In genomic region chr2:119407430-119408220, GRCh38 we compare ENCODE assay signal across 8 cellular contexts. TPM values are rescaled to one million over a fixed set of nuclear protein-coding genes. Genes with fewer than 3 reads are reported as not detected.
DNase-seq lines count a peak whose midpoint lies in the region; ATAC-seq and TF ChIP-seq lines count a peak whose summit lies in the region.

No MANE protein-coding gene starts in this region.

- H3K36me3 ChIP-seq in adrenal gland (replicated peaks in 1 of 2), result no peaks in the 10 kb centered on the region
- H3K36me3 ChIP-seq in left ventricle myocardium inferior, result no peaks in the 10 kb centered on the region

- no peaks in the 10 kb centered on the region for H3K27me3 ChIP-seq in adrenal gland
- H3K27me3 ChIP-seq in left ventricle myocardium inferior (ENCODE audit: low read depth), result no peaks in the 10 kb centered on the region

- H3K36me3 Mint-ChIP-seq in activated naive CD4-positive, alpha-beta T cell treated with anti-CD3 and anti-CD28 coated beads for 36 hours (ENCODE audit: low read depth), result no peaks in the 10 kb centered on the region

- TF ChIP-seq CTCF in HFF-Myc (IDR thresholded peaks at IDR 0.05; ENCODE audit: low read depth, low read length, missing control alignments), result peak; percentile 69
- TF ChIP-seq CTCF in adrenal gland (IDR thresholded peaks at IDR 0.05), result peak; percentile 72 to 97 (median 91)
- peak; percentile 82 for TF ChIP-seq CTCF in left ventricle myocardium inferior (IDR thresholded peaks at IDR 0.05; ENCODE audit: borderline replicate concordance)
- peak; percentile 80 for TF ChIP-seq CTCF in retinal pigment epithelial cell (conservative IDR thresholded peaks at IDR 0.05; ENCODE audit: low read depth, low read length)

- intact Hi-C loops in activated naive CD4-positive, alpha-beta T cell treated with anti-CD3 and anti-CD28 coated beads for 36 hours (cut with micrococcal nuclease), result loop anchor here (1.0 to 5.0 kb wide), 3 partner anchors 69 to 770 kb away; no protein-coding TSS in a partner anchor
- intact Hi-C loops in adrenal gland (cut with DNase I), result loop anchor here (2.0 to 10.0 kb wide), 3 partner anchors 69 to 250 kb away; no protein-coding TSS in a partner anchor
- intact Hi-C loops in left ventricle myocardium inferior (cut with micrococcal nuclease), result loop anchor here (5.0 kb wide), 2 partner anchors 70 to 255 kb away; no protein-coding TSS in a partner anchor

- no peak overlapping the region for H3K27ac Mint-ChIP-seq in activated naive CD4-positive, alpha-beta T cell treated with anti-CD3 and anti-CD28 coated beads for 36 hours

- 70 to 76% (median 73%) methylated on average over 7 of the region's 7 CpGs for WGBS in adrenal gland, 4 donors

- peaks cover 2% of the 10 kb centered on the region for H3K27me3 Mint-ChIP-seq in activated naive CD4-positive, alpha-beta T cell treated with anti-CD3 and anti-CD28 coated beads for 36 hours (ENCODE audit: low read depth)

- H3K4me3 Mint-ChIP-seq in activated naive CD4-positive, alpha-beta T cell treated with anti-CD3 and anti-CD28 coated beads for 36 hours, result no peak overlapping the region

- H3K27ac ChIP-seq in adrenal gland, result no peak overlapping the region
- no peak overlapping the region for H3K27ac ChIP-seq in left ventricle myocardium inferior (replicated peaks)

- no peaks in the 10 kb centered on the region for H3K9me3 Mint-ChIP-seq in activated naive CD4-positive, alpha-beta T cell treated with anti-CD3 and anti-CD28 coated beads for 36 hours

- DNase-seq in activated naive CD4-positive, alpha-beta T cell treated with anti-CD3 and anti-CD28 coated beads for 36 hours, result peak; percentile 52
- no peak for DNase-seq in activated naive CD4-positive, alpha-beta T cell treated with Interleukin-2 at 50 U/mL for 16 hours
- DNase-seq in HFF-Myc (ENCODE audit: extremely low read depth, low read depth) (no peak), NCI-H226 (peak; percentile 30), adrenal gland (peak; percentile 42 to 82 (median 59)), left ventricle myocardium inferior (no peak), retinal pigment epithelial cell (ENCODE audit: low read depth) (no peak)

- CTCF ChIA-PET in activated naive CD4-positive, alpha-beta T cell treated with anti-CD3 and anti-CD28 coated beads for 36 hours (lab: Charles Lee), result interaction anchor here (0.6 to 3.7 kb wide), 7 partner anchors 68 to 1274 kb away, joined by 3 to 19 read pairs (median 4); no protein-coding TSS in a partner anchor

- TF ChIP-seq POLR2A in adrenal gland (IDR thresholded peaks at IDR 0.05), result no peak

- H3K4me1 Mint-ChIP-seq in activated naive CD4-positive, alpha-beta T cell treated with anti-CD3 and anti-CD28 coated beads for 36 hours (ENCODE audit: low read depth), result no peaks in the 10 kb centered on the region

- peaks cover 0 to 7% of the 10 kb centered on the region in 2 donors for H3K4me1 ChIP-seq in adrenal gland (replicated peaks in 1 of 2)
- peaks cover 13% of the 10 kb centered on the region for H3K4me1 ChIP-seq in left ventricle myocardium inferior

- no peak overlapping the region for H3K4me3 ChIP-seq in HFF-Myc (replicated peaks; ENCODE audit: low read depth, low read length)
- H3K4me3 ChIP-seq in adrenal gland, result no peak overlapping the region
- H3K4me3 ChIP-seq in left ventricle myocardium inferior, result no peak overlapping the region
- H3K4me3 ChIP-seq in retinal pigment epithelial cell (ENCODE audit: low read length), result no peak overlapping the region

- H3K9me3 ChIP-seq in adrenal gland (replicated peaks in 1 of 3) (no peaks in the 10 kb centered on the region), left ventricle myocardium inferior (replicated peaks) (no peaks in the 10 kb centered on the region)

- ATAC-seq in HG02678 (IDR thresholded peaks at IDR 0.05; ENCODE audit: unreplicated experiment), result no peak

RNA-seq across cellular contexts. Expression of gene TMEM37, which starts 24.0 kb away (rescaled TPM):
- not detected for total RNA-seq in activated naive CD4-positive, alpha-beta T cell treated with anti-CD3 and anti-CD28 coated beads for 36 hours
- 10 to 100 TPM; 11.3 to 31.8 (median 18.7) TPM for total RNA-seq in adrenal gland
- 1 to 10 TPM; 6.9 to 8.5 (median 7.2) TPM for polyA plus RNA-seq in adrenal gland
- 2.4 TPM for total RNA-seq in left ventricle myocardium inferior

RNA-seq across cellular contexts. Expression of gene DBI, which starts 40.8 kb away (rescaled TPM):
- total RNA-seq in activated naive CD4-positive, alpha-beta T cell treated with anti-CD3 and anti-CD28 coated beads for 36 hours, result 100 to 1,000 TPM; 133 to 134 TPM
- total RNA-seq in adrenal gland, result 100 to 1,000 TPM in 3 of 8 donors, 10 to 100 TPM in 5; 32.3 to 130 (median 85.6) TPM
- polyA plus RNA-seq in adrenal gland, result 100 to 1,000 TPM; 239 to 367 (median 242) TPM
- 303 TPM for total RNA-seq in left ventricle myocardium inferior

RNA-seq across cellular contexts. Expression of gene C2orf76, which starts 41.0 kb away (rescaled TPM):
- 10 to 100 TPM in 1 of 2 experiments, 1 to 10 TPM in 1; 9.5 to 11.1 TPM for total RNA-seq in activated naive CD4-positive, alpha-beta T cell treated with anti-CD3 and anti-CD28 coated beads for 36 hours
- 10 to 100 TPM in 6 of 8 donors, 1 to 10 TPM in 2; 2.2 to 21.2 (median 15.1) TPM for total RNA-seq in adrenal gland
- 10 to 100 TPM; 13.0 to 47.4 (median 25.5) TPM for polyA plus RNA-seq in adrenal gland
- 7.3 TPM for total RNA-seq in left ventricle myocardium inferior

Comparison
In these comparisons a context has a peak if more than half of its experiments do, and no peak if none do; other contexts are left out.
1. DNase-seq: peak in activated naive CD4-positive, alpha-beta T cell treated with anti-CD3 and anti-CD28 coated beads for 36 hours (single experiment), NCI-H226 (single experiment) and adrenal gland (7 of 7); none in activated naive CD4-positive, alpha-beta T cell treated with Interleukin-2 at 50 U/mL for 16 hours (single experiment), HFF-Myc (single experiment), left ventricle myocardium inferior (single experiment) and retinal pigment epithelial cell (single experiment).
2. Peak in every context shown above with its lines, with median percentiles within 50 percentile points of each other: CTCF ChIP-seq.